1 cellular context compared by ENCODE assay signal in genomic region chr7:140229591-140230516, GRCh38.
TF ChIP-seq lines count a peak whose summit lies in the region.

No MANE protein-coding gene starts in this region.

TF ChIP-seq in HepG2, 621 proteins besides CTCF, POLR2A, EP300 and RAD21 (continued from another document and continues in another):
- TF ChIP-seq ZBTB33 (CRISPR knock-in tag; IDR thresholded peaks at IDR 0.05) (peak; percentile 88), MBD4 (IDR thresholded peaks at IDR 0.05; ENCODE audit: borderline replicate concordance, low read length) (peak; percentile 93; the same call in 1 of the 2 replicates), SKI (IDR thresholded peaks at IDR 0.05; ENCODE audit: partially characterized antibody) (peak; percentile 99), MBNL3 (CRISPR knock-in tag; conservative IDR thresholded peaks at IDR 0.05) (no peak), CBX2 (IDR thresholded peaks at IDR 0.05; ENCODE audit: low read depth, low read length) (no peak), CBX2 (CRISPR knock-in tag; IDR thresholded peaks at IDR 0.05; ENCODE audit: low read depth) (no peak), SNAI1 (CRISPR knock-in tag; IDR thresholded peaks at IDR 0.05; ENCODE audit: borderline replicate concordance) (no peak), HDAC1 (CRISPR knock-in tag; IDR thresholded peaks at IDR 0.05) (peak; percentile 87), PCBP1 (IDR thresholded peaks at IDR 0.05; ENCODE audit: borderline replicate concordance, low read depth, low read length) (peak; percentile 54; the same call in 1 of the 2 replicates), ZNF558 (CRISPR knock-in tag; IDR thresholded peaks at IDR 0.05; ENCODE audit: borderline replicate concordance) (no peak), LCORL (IDR thresholded peaks at IDR 0.05) (0 out of 2 replicates have a peak, but pooled peaks have one; percentile 42), LCORL (CRISPR knock-in tag; IDR thresholded peaks at IDR 0.05) (peak; percentile 88), ZBTB4 (CRISPR knock-in tag; IDR thresholded peaks at IDR 0.05; ENCODE audit: borderline replicate concordance) (peak; percentile 78; the same call in 1 of the 2 replicates), ZNF720 (CRISPR knock-in tag; IDR thresholded peaks at IDR 0.05) (no peak), ZNF18 (CRISPR knock-in tag; IDR thresholded peaks at IDR 0.05; ENCODE audit: insufficient replicate concordance) (peak; percentile 17), NFE2L1 (CRISPR knock-in tag; IDR thresholded peaks at IDR 0.05; ENCODE audit: borderline replicate concordance) (no peak), ZFP41 (CRISPR knock-in tag; IDR thresholded peaks at IDR 0.05; ENCODE audit: borderline replicate concordance) (no peak), KDM1A (CRISPR knock-in tag; IDR thresholded peaks at IDR 0.05) (peak; percentile 86), MTA1 (CRISPR knock-in tag; IDR thresholded peaks at IDR 0.05; ENCODE audit: borderline replicate concordance) (peak; percentile 67), PHF8 (CRISPR knock-in tag; IDR thresholded peaks at IDR 0.05) (peak; percentile 30; the same call in 1 of the 2 replicates), ZNF205 (CRISPR knock-in tag; IDR thresholded peaks at IDR 0.05) (peak; percentile 81; the same call in 1 of the 2 replicates), ATF2 (CRISPR knock-in tag; IDR thresholded peaks at IDR 0.05) (peak; percentile 86), ZNF280D (CRISPR knock-in tag; IDR thresholded peaks at IDR 0.05) (peak; percentile 55; the same call in 1 of the 2 replicates), PRMT3 (CRISPR knock-in tag; IDR thresholded peaks at IDR 0.05; ENCODE audit: borderline replicate concordance, low read depth) (no peak; the same call in 1 of the 2 replicates), CBX1 (IDR thresholded peaks at IDR 0.05; ENCODE audit: low read depth) (peak; percentile 38), ZNF329 (CRISPR knock-in tag; IDR thresholded peaks at IDR 0.05; ENCODE audit: low read depth) (peak; percentile 83), STAT5B (CRISPR knock-in tag; IDR thresholded peaks at IDR 0.05) (no peak; the same call in 1 of the 2 replicates), PHF20 (CRISPR knock-in tag; IDR thresholded peaks at IDR 0.05) (0 out of 2 replicates have a peak, but pooled peaks have one; percentile 15), HOXA7 (CRISPR knock-in tag; IDR thresholded peaks at IDR 0.05) (no peak), THAP9 (CRISPR knock-in tag; IDR thresholded peaks at IDR 0.05; ENCODE audit: borderline replicate concordance) (peak; percentile 79; the same call in 1 of the 2 replicates), ZNF629 (CRISPR knock-in tag; conservative IDR thresholded peaks at IDR 0.05) (no peak), ZNF589 (CRISPR knock-in tag; conservative IDR thresholded peaks at IDR 0.05) (peak; percentile 88), SIX1 (CRISPR knock-in tag; IDR thresholded peaks at IDR 0.05; ENCODE audit: borderline replicate concordance) (peak; percentile 88; the same call in 1 of the 2 replicates), TP53 (CRISPR knock-in tag; conservative IDR thresholded peaks at IDR 0.05) (peak; percentile 92; the same call in 1 of the 2 replicates), TSC22D2 (CRISPR knock-in tag; IDR thresholded peaks at IDR 0.05; ENCODE audit: borderline replicate concordance) (peak; percentile 89; the same call in 1 of the 2 replicates), ZNF562 (CRISPR knock-in tag; IDR thresholded peaks at IDR 0.05; ENCODE audit: borderline replicate concordance) (no peak), CAMTA2 (CRISPR knock-in tag; IDR thresholded peaks at IDR 0.05; ENCODE audit: borderline replicate concordance) (no peak), SNAPC2 (CRISPR knock-in tag; IDR thresholded peaks at IDR 0.05) (no peak), ZNF574 (CRISPR knock-in tag; IDR thresholded peaks at IDR 0.05) (peak; percentile 72), ZNF660 (CRISPR knock-in tag; IDR thresholded peaks at IDR 0.05; ENCODE audit: borderline replicate concordance, low read depth) (no peak), ETV6 (CRISPR knock-in tag; conservative IDR thresholded peaks at IDR 0.05) (peak; percentile 86; the same call in 1 of the 2 replicates), ZBTB37 (CRISPR knock-in tag; IDR thresholded peaks at IDR 0.05) (peak; percentile 66; the same call in 1 of the 2 replicates), HNRNPK (IDR thresholded peaks at IDR 0.05; ENCODE audit: low read depth, low read length, poor library complexity, severe bottlenecking) (no peak), ZNF747 (CRISPR knock-in tag; IDR thresholded peaks at IDR 0.05; ENCODE audit: borderline replicate concordance) (peak; percentile 62; the same call in 1 of the 2 replicates), PHF5A (CRISPR knock-in tag; IDR thresholded peaks at IDR 0.05; ENCODE audit: low read depth, unreplicated experiment) (peak; percentile 84)
